ENCODE assay signal across 16 cellular contexts in the genomic region with DNA sequence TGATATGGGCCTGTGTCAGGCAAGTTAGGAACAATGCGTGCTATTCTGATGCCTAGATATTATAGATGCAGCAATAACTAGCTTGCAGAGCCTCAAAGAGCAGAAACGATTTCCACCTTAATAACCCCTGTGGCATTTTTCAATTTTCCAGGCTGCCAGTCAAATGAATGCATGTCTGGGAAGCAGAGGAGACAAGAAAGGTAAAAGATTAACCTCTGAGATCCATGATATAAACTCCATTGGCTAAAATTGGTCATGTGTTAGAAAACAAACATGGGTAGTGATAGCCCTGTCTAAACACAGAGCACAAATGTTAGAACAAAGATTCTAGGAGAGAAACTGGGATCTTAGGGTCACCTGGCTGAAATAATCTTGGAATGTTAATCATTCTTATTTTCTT.
"Had no signal": no experiment of that assay in that cellular context is flagged by ENCODE, and none has a peak within 500 bp of the region (broad histone marks: within the 10 kb centered on the region; RNA-seq: fewer than 3 reads in every experiment).

No MANE protein-coding gene starts in this region.

- H3K27me3 ChIP-seq: ovary, spleen, upper lobe of right lung had no signal

- ATAC-seq: activated CD8-positive, alpha-beta memory T cell treated with anti-CD3 and anti-CD28 coated beads, Interleukin-2, amount 10 ng/mL, durations not matched to agents 7 days and 5 days; effector memory CD8-positive, alpha-beta T cell; upper lobe of right lung had no signal

- H3K4me1 ChIP-seq: upper lobe of right lung had no signal

- DNase-seq: activated B cell treated with CpG ODN at 0.5 μM for 24 hours; activated CD4-positive, alpha-beta memory T cell treated with anti-CD3 and anti-CD28 coated beads, Interleukin-2, amount 10 ng/mL, durations not matched to agents 7 days and 5 days; activated CD4-positive, alpha-beta T cell treated with anti-CD3 and anti-CD28 coated beads for 48 hours; activated CD8-positive, alpha-beta memory T cell treated with anti-CD3 and anti-CD28 coated beads, Interleukin-2, amount 10 ng/mL, durations not matched to agents 7 days and 5 days; dermis blood vessel endothelial cell; effector memory CD8-positive, alpha-beta T cell; foreskin fibroblast; islet precursor cell; left ventricle myocardium inferior; mammary epithelial cell; ovary; spleen; stimulated activated CD8-positive, alpha-beta memory T cell treated with anti-CD3 and anti-CD28 coated beads, Interleukin-4, amount 100 ng/mL, for 48 hours; stimulated activated naive CD4-positive, alpha-beta T cell; upper lobe of right lung had no signal

- H3K9me3 ChIP-seq: left ventricle myocardium inferior, ovary, spleen, upper lobe of right lung had no signal

- H3K36me3 ChIP-seq: left ventricle myocardium inferior, ovary, spleen, upper lobe of right lung had no signal

- H3K27ac ChIP-seq: epithelial cell of prostate, left ventricle myocardium inferior, ovary, spleen, upper lobe of right lung had no signal

- H3K4me3 ChIP-seq: left ventricle myocardium inferior, ovary, spleen, upper lobe of right lung had no signal
